8 cellular contexts compared by ENCODE assay signal in genomic region chr16:50326835-50327465, GRCh38. TPM values are rescaled to one million over a fixed set of nuclear protein-coding genes. Genes with fewer than 3 reads are reported as not detected.
DNase-seq lines count a peak whose midpoint lies in the region; ATAC-seq and TF ChIP-seq lines count a peak whose summit lies in the region.

No MANE protein-coding gene starts in this region.

- 69 to 70% methylated on average over 7 of the region's 7 CpGs for WGBS in lung, 2 donors

- no peaks in the 10 kb centered on the region for H3K9me3 ChIP-seq in lung (ENCODE audit: control insufficient read depth in 2 of 2, insufficient read depth in 1 of 2, low read length in 1 of 2)

- H3K27me3 ChIP-seq in lung (ENCODE audit: control insufficient read depth, insufficient read depth), result no peaks in the 10 kb centered on the region

- H3K27me3 Mint-ChIP-seq in brain, result no peaks in the 10 kb centered on the region
- no peaks in the 10 kb centered on the region for H3K27me3 Mint-ChIP-seq in stimulated activated naive CD8-positive, alpha-beta T cell treated with anti-CD3 and anti-CD28 coated beads, Interleukin-15, Interleukin-2, amounts not matched to agents 100 ng/mL and 50 ng/mL, for 24 hours

- peaks cover 0 to 4% of the 10 kb centered on the region in 2 donors for H3K4me1 ChIP-seq in lung (ENCODE audit: control insufficient read depth in 2 of 2, insufficient read depth in 2 of 2, low read length in 2 of 2)

- H3K9me3 Mint-ChIP-seq in brain, result no peaks in the 10 kb centered on the region
- H3K9me3 Mint-ChIP-seq in stimulated activated naive CD8-positive, alpha-beta T cell treated with anti-CD3 and anti-CD28 coated beads, Interleukin-15, Interleukin-2, amounts not matched to agents 100 ng/mL and 50 ng/mL, for 24 hours, result no peaks in the 10 kb centered on the region

- peak; percentile 82 for ATAC-seq in HG02885 (IDR thresholded peaks at IDR 0.05; ENCODE audit: poor library complexity, unreplicated experiment)
- no peak for ATAC-seq in lung (ENCODE audit: insufficient read depth, low FRiP score)

- TF ChIP-seq CTCF in brain (conservative IDR thresholded peaks at IDR 0.05), result peak; percentile 15 to 59
- peak; percentile 36 for TF ChIP-seq CTCF in lung (IDR thresholded peaks at IDR 0.05; ENCODE audit: control extremely low read depth, extremely low read depth)

- peaks cover 14 to 18% of the 10 kb centered on the region in 2 donors for H3K36me3 ChIP-seq in lung (ENCODE audit: control insufficient read depth in 2 of 2, insufficient read depth in 2 of 2, low read length in 2 of 2)

- H3K27ac Mint-ChIP-seq in brain, result no peak overlapping the region
- peak overlapping the region; percentile 59 for H3K27ac Mint-ChIP-seq in stimulated activated naive CD8-positive, alpha-beta T cell treated with anti-CD3 and anti-CD28 coated beads, Interleukin-15, Interleukin-2, amounts not matched to agents 100 ng/mL and 50 ng/mL, for 24 hours

- peaks cover 54% of the 10 kb centered on the region for H3K36me3 Mint-ChIP-seq in brain
- H3K36me3 Mint-ChIP-seq in stimulated activated naive CD8-positive, alpha-beta T cell treated with anti-CD3 and anti-CD28 coated beads, Interleukin-15, Interleukin-2, amounts not matched to agents 100 ng/mL and 50 ng/mL, for 24 hours (ENCODE audit: low read depth), result peaks cover 62% of the 10 kb centered on the region

- no peak overlapping the region for H3K4me3 ChIP-seq in lung

- no peak overlapping the region for H3K4me3 Mint-ChIP-seq in brain
- H3K4me3 Mint-ChIP-seq in stimulated activated naive CD8-positive, alpha-beta T cell treated with anti-CD3 and anti-CD28 coated beads, Interleukin-15, Interleukin-2, amounts not matched to agents 100 ng/mL and 50 ng/mL, for 24 hours, result no peak overlapping the region

- H3K27ac ChIP-seq in lung (ENCODE audit: low read depth in 1 of 2, low read length in 1 of 2), result no peak overlapping the region

- DNase-seq in NCI-H524 (lab: John Stamatoyannopoulos, UW), result peak; percentile 23
- DNase-seq in NCI-H524 treated with DMSO at 0.1 percent for 48 hours (lab: John Stamatoyannopoulos, UW), result no peak
- peak; percentile 47 for DNase-seq in T-helper 22 cell (ENCODE audit: low read depth)
- DNase-seq in lung (ENCODE audit: low spot score), result no peak
- DNase-seq in iPS-NIHi11 (ENCODE audit: low spot score), result no peak

- H3K4me1 Mint-ChIP-seq in brain, result no peaks in the 10 kb centered on the region
- peaks cover 36% of the 10 kb centered on the region for H3K4me1 Mint-ChIP-seq in stimulated activated naive CD8-positive, alpha-beta T cell treated with anti-CD3 and anti-CD28 coated beads, Interleukin-15, Interleukin-2, amounts not matched to agents 100 ng/mL and 50 ng/mL, for 24 hours (ENCODE audit: low read depth)

RNA-seq across cellular contexts. Expression of gene BRD7, which starts 41.8 kb away (rescaled TPM):
- 65.3 TPM for polyA plus RNA-seq in brain (ENCODE audit: insufficient read depth, low read depth, low replicate concordance)
- 10 to 100 TPM; 52.8 to 54.1 TPM for total RNA-seq in lung
- 10 to 100 TPM; 33.9 to 54.6 TPM for polyA plus RNA-seq in lung

Comparison
In these comparisons a context has a peak if more than half of its experiments do, and no peak if none do; other contexts are left out.
1. DNase-seq: peak in NCI-H524 (2 of 2) and T-helper 22 cell (single experiment); none in NCI-H524 treated with DMSO at 0.1 percent for 48 hours (single experiment), lung (single experiment) and iPS-NIHi11 (single experiment).